ENCODE assay signal across 24 cellular contexts in genomic region chr7:156145996-156146395, GRCh38.
"Had no signal": no experiment of that assay in that cellular context is flagged by ENCODE, and none has a peak within 500 bp of the region (broad histone marks: within the 10 kb centered on the region; RNA-seq: fewer than 3 reads in every experiment).

No MANE protein-coding gene starts in this region.

- H3K27ac ChIP-seq: left lung, lower lobe of right lung, neutrophil, parathyroid adenoma, right atrium auricular region, right lobe of liver, skin epidermis, spleen, suprapubic skin, thoracic aorta, tibial artery, uterus had no signal

- DNase-seq: hypothalamus; immature natural killer cell; kidney; left lung; lower lobe of right lung; mammary epithelial cell; mesenchymal stem cell; naive thymus-derived CD8-positive, alpha-beta T cell; occipital lobe; right lobe of liver; spleen; stimulated activated CD4-positive, alpha-beta T cell treated with anti-CD3 and anti-CD28 coated beads, Interleukin-4, amount 100 ng/mL, for 24 hours; stimulated activated naive CD4-positive, alpha-beta T cell; tibial artery; trophoblast cell; uterus had no signal

- ATAC-seq: left colon; left lung; lower lobe of right lung; naive thymus-derived CD8-positive, alpha-beta T cell; right lobe of liver; stimulated activated effector memory CD8-positive, alpha-beta T cell treated with anti-CD3 and anti-CD28 coated beads, Interleukin-12 subunit alpha, Interleukin-12 subunit beta, amount 100 ng/mL, for 72 hours had no signal

- H3K4me1 ChIP-seq: left lung, lower lobe of right lung, parathyroid adenoma, right atrium auricular region, right lobe of liver, spleen, suprapubic skin, tibial artery, uterus had no signal

- H3K27me3 ChIP-seq: neutrophil, right atrium auricular region, right lobe of liver, tibial artery, uterus had no signal

- H3K36me3 ChIP-seq: left lung, lower lobe of right lung, neutrophil, right atrium auricular region, right lobe of liver, spleen, suprapubic skin, thoracic aorta, tibial artery, uterus had no signal

- H3K4me3 ChIP-seq: left lung, lower lobe of right lung, right atrium auricular region, right lobe of liver, skin epidermis, spleen, suprapubic skin, thoracic aorta, tibial artery, uterus had no signal

- H2AFZ ChIP-seq: parathyroid adenoma had no signal

- H3K9me3 ChIP-seq: left lung, lower lobe of right lung, neutrophil, right atrium auricular region, right lobe of liver, spleen, suprapubic skin, thoracic aorta, tibial artery, uterus had no signal

- H3K9ac ChIP-seq: parathyroid adenoma had no signal
